In genomic region chr14:48672506-48672905, GRCh38 we compare ENCODE assay signal across 23 cellular contexts.
DNase-seq lines count a peak whose midpoint lies in the region; ATAC-seq and TF ChIP-seq lines count a peak whose summit lies in the region.
"Had no signal": no experiment of that assay in that cellular context is flagged by ENCODE, and none has a peak within 500 bp of the region (broad histone marks: within the 10 kb centered on the region; RNA-seq: fewer than 3 reads in every experiment).

No MANE protein-coding gene starts in this region.

- no peaks in the 10 kb centered on the region for H3K9me2 ChIP-seq in MM.1S (replicated peaks; ENCODE audit: insufficient read depth, low read length)

- H3K36me3 ChIP-seq in KMS-11 (ENCODE audit: insufficient read depth) (no peaks in the 10 kb centered on the region), MM.1S (replicated peaks; ENCODE audit: insufficient read depth, low read length) (no peaks in the 10 kb centered on the region), SJCRH30 (no peaks in the 10 kb centered on the region), breast epithelium (no peaks in the 10 kb centered on the region)
- H3K36me3 ChIP-seq: BE2C, BLaER1 had no signal

- H3K9ac ChIP-seq in KMS-11 (no peak overlapping the region), MM.1S (ENCODE audit: low read length) (no peak overlapping the region)
- H3K9ac ChIP-seq: BLaER1 had no signal

- H3K27me3 ChIP-seq in KMS-11 (ENCODE audit: insufficient read depth, low read depth), result no peaks in the 10 kb centered on the region
- no peaks in the 10 kb centered on the region for H3K27me3 ChIP-seq in MM.1S (replicated peaks; ENCODE audit: insufficient read depth, low read length)
- H3K27me3 ChIP-seq in SJCRH30, result no peaks in the 10 kb centered on the region
- no peaks in the 10 kb centered on the region for H3K27me3 ChIP-seq in breast epithelium
- H3K27me3 ChIP-seq: BE2C, BLaER1 had no signal

- H3K9me3 ChIP-seq in MM.1S (replicated peaks; ENCODE audit: insufficient read depth, low read length), result no peaks in the 10 kb centered on the region
- H3K9me3 ChIP-seq in SJCRH30 (replicated peaks), result no peaks in the 10 kb centered on the region; the same call in 1 of the 2 replicates
- peaks cover 0 to 6% of the 10 kb centered on the region in 2 donors for H3K9me3 ChIP-seq in breast epithelium
- H3K9me3 ChIP-seq: BE2C had no signal

- no peak for TF ChIP-seq CTCF in KMS-11 (conservative IDR thresholded peaks at IDR 0.05; ENCODE audit: low read depth, low read length)
- no peak for TF ChIP-seq CTCF in MM.1S (IDR thresholded peaks at IDR 0.05; ENCODE audit: low read length)
- TF ChIP-seq CTCF in breast epithelium (IDR thresholded peaks at IDR 0.05), result no peak

- no peaks in the 10 kb centered on the region; the same call in 1 of the 2 replicates for H3F3A ChIP-seq in MM.1S (ENCODE audit: insufficient read depth, low read length)

- peak overlapping the region; percentile 82 for H3K27ac ChIP-seq in KMS-11
- peak overlapping the region; percentile 45; the same call in 1 of the 2 replicates for H3K27ac ChIP-seq in MM.1S (ENCODE audit: low read length)
- no peak overlapping the region for H3K27ac ChIP-seq in SJCRH30
- H3K27ac ChIP-seq in breast epithelium, result no peak overlapping the region
- H3K27ac ChIP-seq: BLaER1 had no signal

- peak overlapping the region; percentile 91 for H3K4me2 ChIP-seq in KMS-11
- H3K4me2 ChIP-seq in MM.1S (ENCODE audit: low read depth, low read length), result peak overlapping the region; percentile 18; the same call in 1 of the 2 replicates
- H3K4me2 ChIP-seq: BLaER1 had no signal

- intact Hi-C loops in breast epithelium (cut with DNase I; ENCODE audit: low total_unique reads), result no loop called here

- no peak overlapping the region; the same call in 1 of the 2 replicates for H2AFZ ChIP-seq in KMS-11 (ENCODE audit: low read depth)
- H2AFZ ChIP-seq in MM.1S (ENCODE audit: low read length), result no peak overlapping the region

- no peak for TF ChIP-seq POLR2A in breast epithelium (IDR thresholded peaks at IDR 0.05)
- no peak for TF ChIP-seq POLR2A in GM18505 (IDR thresholded peaks at IDR 0.05; ENCODE audit: borderline replicate concordance, extremely low read depth, insufficient read depth, insufficient read length)

- DNase-seq in MM.1S, result peak; percentile 60
- peak; percentile 11 to 67 for DNase-seq in SJCRH30
- DNase-seq in breast epithelium (ENCODE audit: low spot score in 2 of 2), result no peak
- DNase-seq in NOMO-1 treated with DMSO at 0.1 percent for 48 hours (lab: John Stamatoyannopoulos, UW; ENCODE audit: unreplicated experiment), result no peak
- DNase-seq: 8988T; ACHN; BE2C; C1 segment of cervical spinal cord; CD4-positive, alpha-beta memory T cell; CD4-positive, CD25-positive, alpha-beta regulatory T cell; CD8-positive, alpha-beta memory T cell; COR-L47; DMS 273 treated with DMSO at 0.1 percent for 48 hours; DMS153; DMS53; DMS79; DND-41; EL; GDM1 had no signal

- H3K4me1 ChIP-seq in KMS-11 (ENCODE audit: low read depth, poor library complexity, severe bottlenecking) (peaks cover 68% of the 10 kb centered on the region), MM.1S (ENCODE audit: low read length) (peaks cover 19% of the 10 kb centered on the region), SJCRH30 (peaks cover 12% of the 10 kb centered on the region), breast epithelium (no peaks in the 10 kb centered on the region)
- H3K4me1 ChIP-seq: BE2C, BLaER1 had no signal

- ATAC-seq in GM18505 (IDR thresholded peaks at IDR 0.05; ENCODE audit: unreplicated experiment), result no peak
- ATAC-seq: GM12878 had no signal

- no peak overlapping the region for H3K4me3 ChIP-seq in KMS-11 (IDR thresholded peaks at IDR 0.05; ENCODE audit: insufficient read depth, low read depth, low read length)
- no peak overlapping the region for H3K4me3 ChIP-seq in MM.1S (ENCODE audit: low read length)
- no peak overlapping the region for H3K4me3 ChIP-seq in SJCRH30
- H3K4me3 ChIP-seq in breast epithelium, result no peak overlapping the region
- H3K4me3 ChIP-seq: BLaER1, GM12878 had no signal

- H4K20me1 ChIP-seq in KMS-11 (ENCODE audit: insufficient read depth), result no peaks in the 10 kb centered on the region
- H4K20me1 ChIP-seq in MM.1S (ENCODE audit: insufficient read depth, low read length), result no peaks in the 10 kb centered on the region
- H4K20me1 ChIP-seq: BLaER1 had no signal

- no peaks in the 10 kb centered on the region for H3K79me2 ChIP-seq in KMS-11 (ENCODE audit: insufficient read depth, low read depth)
- no peaks in the 10 kb centered on the region for H3K79me2 ChIP-seq in MM.1S (ENCODE audit: low read length)

Comparison
In these comparisons a context has a peak if more than half of its experiments do, and no peak if none do; other contexts are left out.
1. H3K27ac ChIP-seq: peak in KMS-11 (single experiment) and MM.1S (single experiment); none in SJCRH30 (single experiment) and breast epithelium (0 of 2).
2. DNase-seq: peak in MM.1S (single experiment) and SJCRH30 (2 of 2); none in breast epithelium (0 of 2) and NOMO-1 treated with DMSO at 0.1 percent for 48 hours (single experiment).